Comparison of ENCODE assay signal across 27 cellular contexts in the genomic region with DNA sequence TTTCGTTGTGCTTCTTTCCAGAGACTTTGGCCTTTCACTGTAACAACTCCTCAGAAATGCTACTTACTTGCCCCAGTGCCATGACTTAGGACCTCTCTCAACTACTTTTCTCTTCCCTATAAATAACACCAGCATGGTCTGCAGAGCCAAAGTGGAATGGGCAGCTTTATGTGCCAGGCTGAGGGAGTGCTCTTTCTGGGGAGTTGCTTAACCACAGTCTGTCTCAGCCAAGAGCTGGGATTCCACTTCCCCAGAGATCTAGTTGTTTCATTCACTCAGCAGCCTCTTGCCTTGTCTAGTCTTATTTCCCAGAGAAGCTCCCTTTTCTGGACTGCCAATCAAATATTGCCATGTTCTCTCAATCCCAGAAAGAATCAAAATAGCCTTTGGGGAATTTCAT.
"Had no signal": no experiment of that assay in that cellular context is flagged by ENCODE, and none has a peak within 500 bp of the region (broad histone marks: within the 10 kb centered on the region; RNA-seq: fewer than 3 reads in every experiment).

No MANE protein-coding gene starts in this region.

- H3K27ac ChIP-seq: neural progenitor cell, ovary, parathyroid adenoma, psoas muscle, right lobe of liver, sigmoid colon, suprapubic skin, testis, tibial artery, transverse colon, upper lobe of right lung, uterus had no signal

- H3K36me3 ChIP-seq: neural progenitor cell, ovary, right lobe of liver, sigmoid colon, suprapubic skin, tibial artery, transverse colon, upper lobe of right lung, uterus had no signal

- DNase-seq: naive thymus-derived CD8-positive, alpha-beta T cell; nephron progenitor cell; occipital lobe; ovary; posterior cingulate gyrus; psoas muscle; right cardiac atrium; right lobe of liver; sigmoid colon; small intestine; stimulated activated CD4-positive, alpha-beta T cell treated with anti-CD3 and anti-CD28 coated beads, Interleukin-15, amount 100 ng/mL, for 24 hours; stimulated activated CD4-positive, alpha-beta T cell treated with anti-CD3 and anti-CD28 coated beads, Interleukin-2, amount 100 ng/mL, for 24 hours; stimulated activated CD4-positive, alpha-beta T cell treated with anti-CD3 and anti-CD28 coated beads, Interleukin-2, amount 100 ng/mL, for 48 hours; stimulated activated CD4-positive, alpha-beta T cell treated with anti-CD3 and anti-CD28 coated beads, Interleukin-4, amount 100 ng/mL, for 24 hours; stimulated activated naive B cell treated with anti-CD40 and anti-IgM and Interleukin-4, amounts not matched to agents 10 μg/mL and 1 μg/mL and 100 μg/mL, for 72 hours; stimulated activated naive CD4-positive, alpha-beta T cell treated with Interleukin-2 at 50 U/mL for 16 hours; substantia nigra; testis; tibial artery; transverse colon; upper lobe of right lung; uterus had no signal

- H3K27me3 ChIP-seq: neural progenitor cell, ovary, right lobe of liver, sigmoid colon, suprapubic skin, testis, tibial artery, transverse colon, upper lobe of right lung, uterus had no signal

- H3K9me3 ChIP-seq: ovary, psoas muscle, right lobe of liver, sigmoid colon, suprapubic skin, testis, tibial artery, transverse colon, upper lobe of right lung, uterus had no signal

- H3K4me3 ChIP-seq: neural progenitor cell, ovary, psoas muscle, right lobe of liver, sigmoid colon, suprapubic skin, testis, tibial artery, transverse colon, upper lobe of right lung, uterus had no signal

- H3K4me1 ChIP-seq: parathyroid adenoma, psoas muscle, right lobe of liver, sigmoid colon, suprapubic skin, testis, tibial artery, transverse colon, upper lobe of right lung, uterus had no signal

- ATAC-seq: naive thymus-derived CD8-positive, alpha-beta T cell; natural killer cell treated with Interleukin-12 subunit alpha and Interleukin-12 subunit beta and Interleukin-15 and Interleukin-18, amount 100 ng/mL, for 72 hours; psoas muscle; right cardiac atrium; right lobe of liver; stimulated activated effector memory CD8-positive, alpha-beta T cell treated with anti-CD3 and anti-CD28 coated beads, Interleukin-12 subunit alpha, Interleukin-12 subunit beta, amount 100 ng/mL, for 72 hours; stimulated activated naive B cell treated with anti-CD40 and anti-IgM and Interleukin-4, amounts not matched to agents 10 μg/mL and 1 μg/mL and 100 μg/mL, for 72 hours; upper lobe of right lung had no signal
